Comparison of ENCODE assay signal across 21 cellular contexts in the genomic region with DNA sequence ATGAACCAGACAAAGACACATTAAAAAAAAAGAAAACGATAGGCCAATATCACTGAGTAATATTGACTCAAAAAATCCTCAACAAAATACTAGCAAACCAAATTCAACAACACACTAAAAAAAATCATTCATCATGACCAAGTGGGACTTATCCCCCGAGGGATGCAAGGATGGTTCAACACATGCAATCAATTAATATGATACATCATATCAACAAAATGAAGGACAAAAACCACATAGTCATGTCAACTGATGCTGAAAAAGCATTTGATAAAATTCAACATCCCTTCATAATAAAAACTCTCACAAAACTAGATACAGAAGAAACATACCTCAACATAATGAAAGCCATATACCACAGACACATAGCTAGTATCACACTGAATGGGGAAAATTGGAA. TPM values are rescaled to one million over a fixed set of nuclear protein-coding genes. Genes with fewer than 3 reads are reported as not detected.
A peak's percentile ranks its signal among the peaks of the same experiment; 100 is the strongest.
DNase-seq lines count a peak whose midpoint lies in the region; ATAC-seq, FAIRE-seq and TF ChIP-seq lines count a peak whose summit lies in the region.
"Had no signal": no experiment of that assay in that cellular context is flagged by ENCODE, and none has a peak within 500 bp of the region (broad histone marks: within the 10 kb centered on the region; RNA-seq: fewer than 3 reads in every experiment).

No MANE protein-coding gene starts in this region.

- no peak overlapping the region for H2AFZ ChIP-seq in K562 (ENCODE audit: low read depth, low read length)

- H3K27ac Mint-ChIP-seq in activated T-cell treated with anti-CD3 and anti-CD28 coated beads, Interleukin-2, amount 50 U/mL, for 24 hours = no peak overlapping the region
- H3K27ac Mint-ChIP-seq in activated naive CD4-positive, alpha-beta T cell treated with anti-CD3 and anti-CD28 coated beads, Interleukin-2, amount 10 ng/mL, durations not matched to agents 7 days and 5 days = no peak overlapping the region
- H3K27ac Mint-ChIP-seq: CD14-positive monocyte; CD8-positive, alpha-beta memory T cell had no signal

- POLR2A ChIA-PET in K562 (lab: Yijun Ruan, JAX) = interaction anchor here (0.6 kb wide), 1 partner anchor 14 kb away, joined by 3 read pairs; no protein-coding TSS in a partner anchor

- no peaks in the 10 kb centered on the region for H4K20me1 ChIP-seq in K562 (replicated peaks; ENCODE audit: control insufficient read depth, insufficient read depth, low read length)

- CTCF ChIA-PET in K562 (lab: Yijun Ruan, JAX; ENCODE audit: low intra/inter-chr PET ratio) = no interaction called here
- CTCF ChIA-PET in activated naive CD4-positive, alpha-beta T cell treated with anti-CD3 and anti-CD28 coated beads, Interleukin-2, amount 10 ng/mL, durations not matched to agents 7 days and 5 days (lab: Charles Lee) = interaction anchor here (0.6 kb wide), 1 partner anchor 80 kb away, joined by 3 read pairs; no protein-coding TSS in a partner anchor

- H3K9me3 Mint-ChIP-seq in activated T-cell treated with anti-CD3 and anti-CD28 coated beads, Interleukin-2, amount 50 U/mL, for 24 hours = peaks cover 39% of the 10 kb centered on the region
- peaks cover 28% of the 10 kb centered on the region for H3K9me3 Mint-ChIP-seq in activated naive CD4-positive, alpha-beta T cell treated with anti-CD3 and anti-CD28 coated beads, Interleukin-2, amount 10 ng/mL, durations not matched to agents 7 days and 5 days

- no peak overlapping the region for H3K4me2 ChIP-seq in K562 (ENCODE audit: insufficient read depth, low read length)
- H3K4me2 ChIP-seq: BLaER1 had no signal

- no peak overlapping the region for H3K4me3 ChIP-seq in K562
- H3K4me3 ChIP-seq in dorsolateral prefrontal cortex = no peak overlapping the region
- H3K4me3 ChIP-seq: BLaER1 had no signal

- peaks cover 93% of the 10 kb centered on the region for H3K79me2 ChIP-seq in K562 (ENCODE audit: control insufficient read depth, insufficient read depth, low read length)

- no peak for DNase-seq in H54 (ENCODE audit: insufficient read length, low spot score)
- no peak for DNase-seq in K562 (ENCODE audit: extremely low read depth in 1 of 4, low spot score in 3 of 4)
- no peak for DNase-seq in activated T-cell treated with anti-CD3 and anti-CD28 coated beads, Interleukin-2, amount 50 U/mL, for 24 hours
- no peak for DNase-seq in dorsolateral prefrontal cortex
- DNase-seq in activated naive CD4-positive, alpha-beta T cell treated with anti-CD3 and anti-CD28 coated beads, Interleukin-2, amount 10 ng/mL, durations not matched to agents 7 days and 5 days = no peak
- DNase-seq: 8988T; ACHN; BE2C; C1 segment of cervical spinal cord; CD4-positive, alpha-beta memory T cell; CD4-positive, CD25-positive, alpha-beta regulatory T cell; CD8-positive, alpha-beta memory T cell; COR-L47; DMS79 treated with DMSO at 0.1 percent for 48 hours; GF-D8 had no signal

- peaks cover 58% of the 10 kb centered on the region for H3K36me3 Mint-ChIP-seq in activated T-cell treated with anti-CD3 and anti-CD28 coated beads, Interleukin-2, amount 50 U/mL, for 24 hours (ENCODE audit: low read depth)
- peaks cover 28% of the 10 kb centered on the region for H3K36me3 Mint-ChIP-seq in activated naive CD4-positive, alpha-beta T cell treated with anti-CD3 and anti-CD28 coated beads, Interleukin-2, amount 10 ng/mL, durations not matched to agents 7 days and 5 days

- peak; percentile 58 for FAIRE-seq in H54 (lab: Jason Lieb, UNC)
- no peak for FAIRE-seq in K562 (lab: Jason Lieb, UNC)
- FAIRE-seq: A204.1, G401.6, GM12891, GM19239 had no signal

- in situ Hi-C loops in K562 (cut with MboI) = no loop called here

- H3K36me3 ChIP-seq in K562 (ENCODE audit: control insufficient read depth, insufficient read depth, low read length) = no peaks in the 10 kb centered on the region; the same call in 2 of the 3 replicates
- H3K36me3 ChIP-seq: BE2C, BLaER1 had no signal

- no peaks in the 10 kb centered on the region for H3K9me1 ChIP-seq in K562 (ENCODE audit: control insufficient read depth, insufficient read depth, low read length)

- no TSS peak for BruUV-seq in K562 (replicated peaks; lab: Mats Ljungman, UMichigan)

- intact Hi-C loops in K562 (cut with micrococcal nuclease) (no loop called here), dorsolateral prefrontal cortex (cut with DNase I) (no loop called here)

- TF ChIP-seq POLR2A in H54 (IDR thresholded peaks at IDR 0.05; ENCODE audit: low read depth, low read length) (no peak), K562 (conservative IDR thresholded peaks at IDR 0.05) (no peak)

- no peaks in the 10 kb centered on the region; the same call in 1 of the 2 replicates for H3K9me3 ChIP-seq in K562 (replicated peaks; ENCODE audit: control insufficient read depth, insufficient read depth, low read depth, low read length)
- H3K9me3 ChIP-seq: BE2C had no signal

- H3K27me3 ChIP-seq in K562 (ENCODE audit: control insufficient read depth in 2 of 2, insufficient read depth in 2 of 2, low read length in 2 of 2) (no peaks in the 10 kb centered on the region), dorsolateral prefrontal cortex (no peaks in the 10 kb centered on the region)
- H3K27me3 ChIP-seq: BE2C, BLaER1 had no signal

- H3K4me1 ChIP-seq in K562 (replicated peaks in 1 of 2; ENCODE audit: control insufficient read depth in 2 of 2, insufficient read depth in 2 of 2, low read length in 2 of 2) = no peaks in the 10 kb centered on the region
- H3K4me1 ChIP-seq: BE2C, BLaER1 had no signal

- no peak overlapping the region for H3K4me3 Mint-ChIP-seq in activated T-cell treated with anti-CD3 and anti-CD28 coated beads, Interleukin-2, amount 50 U/mL, for 24 hours
- H3K4me3 Mint-ChIP-seq in activated naive CD4-positive, alpha-beta T cell treated with anti-CD3 and anti-CD28 coated beads, Interleukin-2, amount 10 ng/mL, durations not matched to agents 7 days and 5 days = no peak overlapping the region
- H3K4me3 Mint-ChIP-seq: CD14-positive monocyte had no signal

- TF ChIP-seq EP300 in K562 (IDR thresholded peaks at IDR 0.05; ENCODE audit: low read length) = no peak

- TF ChIP-seq RAD21 in K562 (CRISPR knock-in tag; conservative IDR thresholded peaks at IDR 0.05 in 1 of 2, IDR thresholded peaks at IDR 0.05 in 1 of 2) = no peak

- TF ChIP-seq CTCF in K562 (IDR thresholded peaks at IDR 0.05 in 2 of 3, conservative IDR thresholded peaks at IDR 0.05 in 1 of 3; ENCODE audit: insufficient read depth in 2 of 3, low read depth in 1 of 3, low read length in 3 of 3) (no peak), dorsolateral prefrontal cortex (IDR thresholded peaks at IDR 0.05 in 54 of 56, conservative IDR thresholded peaks at IDR 0.05 in 2 of 56; ENCODE audit: low read depth in 1 of 56, partially characterized antibody in 56 of 56) (no peak)

- WGBS in K562 (ENCODE audit: insufficient coverage, low coverage, missing lambda C conversion rate) = 91% methylated on average over 2 of the region's 2 CpGs

- H3K9ac ChIP-seq in K562 (ENCODE audit: insufficient read depth in 1 of 2, low read depth in 2 of 2, low read length in 2 of 2) = no peak overlapping the region
- H3K9ac ChIP-seq: BLaER1 had no signal

- H3K27ac ChIP-seq in K562 (ENCODE audit: extremely low read depth, low read depth, low read length) (no peak overlapping the region), dorsolateral prefrontal cortex (no peak overlapping the region)
- H3K27ac ChIP-seq: BLaER1 had no signal

- no peak for ATAC-seq in K562

- peaks cover 38% of the 10 kb centered on the region for H3K4me1 Mint-ChIP-seq in activated T-cell treated with anti-CD3 and anti-CD28 coated beads, Interleukin-2, amount 50 U/mL, for 24 hours (ENCODE audit: low read depth)
- H3K4me1 Mint-ChIP-seq in activated naive CD4-positive, alpha-beta T cell treated with anti-CD3 and anti-CD28 coated beads, Interleukin-2, amount 10 ng/mL, durations not matched to agents 7 days and 5 days = peaks cover 6% of the 10 kb centered on the region
- H3K4me1 Mint-ChIP-seq: CD14-positive monocyte had no signal

- no peaks in the 10 kb centered on the region for H3K27me3 Mint-ChIP-seq in activated T-cell treated with anti-CD3 and anti-CD28 coated beads, Interleukin-2, amount 50 U/mL, for 24 hours
- no peaks in the 10 kb centered on the region for H3K27me3 Mint-ChIP-seq in activated naive CD4-positive, alpha-beta T cell treated with anti-CD3 and anti-CD28 coated beads, Interleukin-2, amount 10 ng/mL, durations not matched to agents 7 days and 5 days
- H3K27me3 Mint-ChIP-seq: CD4-positive, alpha-beta memory T cell; CD4-positive, CD25-positive, alpha-beta regulatory T cell; CD8-positive, alpha-beta memory T cell had no signal

TF ChIP-seq in K562, 482 proteins besides CTCF, POLR2A, EP300 and RAD21:
- TF ChIP-seq, protein P1, sequence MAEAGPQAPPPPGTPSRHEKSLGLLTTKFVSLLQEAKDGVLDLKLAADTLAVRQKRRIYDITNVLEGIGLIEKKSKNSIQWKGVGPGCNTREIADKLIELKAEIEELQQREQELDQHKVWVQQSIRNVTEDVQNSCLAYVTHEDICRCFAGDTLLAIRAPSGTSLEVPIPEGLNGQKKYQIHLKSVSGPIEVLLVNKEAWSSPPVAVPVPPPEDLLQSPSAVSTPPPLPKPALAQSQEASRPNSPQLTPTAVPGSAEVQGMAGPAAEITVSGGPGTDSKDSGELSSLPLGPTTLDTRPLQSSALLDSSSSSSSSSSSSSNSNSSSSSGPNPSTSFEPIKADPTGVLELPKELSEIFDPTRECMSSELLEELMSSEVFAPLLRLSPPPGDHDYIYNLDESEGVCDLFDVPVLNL (CRISPR knock-in tag; IDR thresholded peaks at IDR 0.05; ENCODE audit: low read depth) = no peak
- peak; percentile 96 for TF ChIP-seq ZNF324 (CRISPR knock-in tag; IDR thresholded peaks at IDR 0.05)
- TF ChIP-seq EHMT2 (IDR thresholded peaks at IDR 0.05) = no peak

RNA-seq across cellular contexts. Expression of gene ANKRD28, which starts 41.8 kb away (rescaled TPM):
- total RNA-seq in K562 (2011; cell fraction: chromatin; rRNA removed; ENCODE audit: low replicate concordance) = 112 and 305 TPM in 2 replicates
- 35.9 and 58.7 TPM in 2 replicates for total RNA-seq in K562 (2011; cell fraction: nucleolus; rRNA removed)
- total RNA-seq in K562 (2011; cell fraction: nucleoplasm; rRNA removed) = 85.0 and 104 TPM in 2 replicates
- total RNA-seq in K562 (2014; rRNA removed) (33.6 and 38.6 TPM in 2 replicates), K562 (2014; rRNA removed; fragmentation: Illumina TruSeq; extraction: Trizol) (48.6 and 57.4 TPM in 2 replicates), K562 (2015; rRNA removed; fragmentation: Illumina TruSeq; extraction: Trizol) (52.9 and 56.4 TPM in 2 replicates), K562 (2021) (48.6 and 53.0 TPM in 2 replicates), dorsolateral prefrontal cortex (100 to 1,000 TPM in 4 of 120 experiments, 10 to 100 TPM in 116; 46.9 to 110 (median 74.2) TPM)
- polyA plus RNA-seq in K562 (2011; rRNA removed) (66.0 and 71.7 TPM in 2 replicates), K562 (2014; fragmentation: Illumina TruSeq; extraction: Trizol) (36.7 and 42.4 TPM in 2 replicates), K562 (2014; fragmentation: Nextera tagmentation; extraction: Ambion mirVana) (10 to 100 TPM; 11.7 to 13.4 TPM), K562 (2014; rRNA removed) (25.0 and 29.3 TPM in 2 replicates)
- 25.2 and 40.6 TPM in 2 replicates for polyA plus RNA-seq in K562 (2011; cell fraction: cytosol; rRNA removed)
- polyA plus RNA-seq in K562 (2011; cell fraction: nucleus; rRNA removed) = 61.1 and 103 TPM in 2 replicates
- polyA plus RNA-seq in K562 (2012) = 31.5 and 33.0 TPM in 2 replicates
- polyA minus RNA-seq in K562 (2011; rRNA and poly(A)+ RNA removed) = 187 and 268 TPM in 2 replicates
- polyA minus RNA-seq in K562 (2011; cell fraction: cytosol; rRNA and poly(A)+ RNA removed) = 44.7 and 62.7 TPM in 2 replicates
- 57.1 and 160 TPM in 2 replicates for polyA minus RNA-seq in K562 (2011; cell fraction: nucleus; rRNA and poly(A)+ RNA removed)
